13 cellular contexts compared by ENCODE assay signal in genomic region chr2:74290066-74290465, GRCh38. TPM values are rescaled to one million over a fixed set of nuclear protein-coding genes. Genes with fewer than 3 reads are reported as not detected.
DNase-seq lines count a peak whose midpoint lies in the region; ATAC-seq, FAIRE-seq and TF ChIP-seq lines count a peak whose summit lies in the region.
"Had no signal": no experiment of that assay in that cellular context is flagged by ENCODE, and none has a peak within 500 bp of the region (broad histone marks: within the 10 kb centered on the region; RNA-seq: fewer than 3 reads in every experiment).

No MANE protein-coding gene starts in this region.

- POLR2A ChIA-PET in CD4-positive, alpha-beta T cell (lab: Charles Lee) = interaction anchor here (0.6 to 1.7 kb wide), 6 partner anchors 16 to 169 kb away, joined by 3 to 6 read pairs (median 4); no protein-coding TSS in a partner anchor
- POLR2A ChIA-PET in activated CD8-positive, alpha-beta T cell treated with anti-CD3 and anti-CD28 coated beads for 36 hours (lab: Charles Lee) = interaction anchor here (1.5 kb wide), 1 partner anchor 18 kb away, joined by 3 read pairs; no protein-coding TSS in a partner anchor

- DNase-seq in CD4-positive, alpha-beta T cell = no peak
- no peak for DNase-seq in GM12891 (ENCODE audit: insufficient read length, low spot score)
- no peak for DNase-seq in activated CD8-positive, alpha-beta T cell treated with anti-CD3 and anti-CD28 coated beads for 36 hours
- peak; percentile 6 for DNase-seq in mesendoderm
- no peak for DNase-seq in testis
- DNase-seq in OCI-M2 (lab: John Stamatoyannopoulos, UW; ENCODE audit: unreplicated experiment) = no peak
- DNase-seq in NCI-H345 (lab: John Stamatoyannopoulos, UW) = no peak
- DNase-seq: NK-92 treated with Interleukin-12 subunit alpha and Interleukin-12 subunit beta, amount 100 ng/mL, for 24 hours had no signal

- H3K4me1 Mint-ChIP-seq in CD4-positive, alpha-beta T cell (ENCODE audit: low read depth) = peaks cover 32% of the 10 kb centered on the region
- H3K4me1 Mint-ChIP-seq in activated CD8-positive, alpha-beta T cell treated with anti-CD3 and anti-CD28 coated beads for 36 hours (ENCODE audit: low read depth) = peaks cover 16% of the 10 kb centered on the region

- no peaks in the 10 kb centered on the region for H3K9me3 ChIP-seq in CD4-positive, alpha-beta T cell (ENCODE audit: control insufficient read depth, low read length)
- no peaks in the 10 kb centered on the region for H3K9me3 ChIP-seq in testis
- H3K9me3 ChIP-seq: ascending aorta, BLaER1, prostate gland, SJCRH30 had no signal

- no peak overlapping the region for H4K8ac ChIP-seq in mesendoderm (ENCODE audit: low read depth, low read length)

- H3K18ac ChIP-seq in mesendoderm (ENCODE audit: low read length) = no peak overlapping the region

- H3K79me1 ChIP-seq in mesendoderm (ENCODE audit: low read length) = no peaks in the 10 kb centered on the region

- H3K4me2 ChIP-seq in mesendoderm (ENCODE audit: low read length) = no peak overlapping the region

- H3K27ac Mint-ChIP-seq in CD4-positive, alpha-beta T cell = peak overlapping the region; percentile 83
- H3K27ac Mint-ChIP-seq in activated CD8-positive, alpha-beta T cell treated with anti-CD3 and anti-CD28 coated beads for 36 hours = peak overlapping the region; percentile 85
- H3K27ac Mint-ChIP-seq: dendritic cell treated with granulocyte-macrophage colony-stimulating factor and Interleukin-4, amounts not matched to agents 40 ng/mL and 50 ng/mL, for 4 days had no signal

- H2BK120ac ChIP-seq in mesendoderm (ENCODE audit: low read depth, low read length) = no peak overlapping the region

- no peak for TF ChIP-seq CTCF in CD4-positive, alpha-beta T cell (IDR thresholded peaks at IDR 0.05)
- TF ChIP-seq CTCF in activated CD8-positive, alpha-beta T cell treated with anti-CD3 and anti-CD28 coated beads for 36 hours (IDR thresholded peaks at IDR 0.05) = no peak
- TF ChIP-seq CTCF in testis (IDR thresholded peaks at IDR 0.05) = no peak

- H3K27ac ChIP-seq in CD4-positive, alpha-beta T cell (ENCODE audit: low read depth, low read length) = peak overlapping the region; percentile 64
- H3K27ac ChIP-seq in mesendoderm (ENCODE audit: low read depth, low read length) (no peak overlapping the region), testis (no peak overlapping the region)
- H3K27ac ChIP-seq: ascending aorta, BLaER1, prostate gland, SJCRH30 had no signal

- no peak overlapping the region for H3K23ac ChIP-seq in mesendoderm (ENCODE audit: low read length)

- H3K36me3 ChIP-seq in mesendoderm (ENCODE audit: control insufficient read depth, insufficient read depth, low read length) = no peaks in the 10 kb centered on the region
- H3K36me3 ChIP-seq in testis (ENCODE audit: low read depth, missing control alignments) = no peaks in the 10 kb centered on the region
- H3K36me3 ChIP-seq: ascending aorta, BLaER1, prostate gland, SJCRH30 had no signal

- no peaks in the 10 kb centered on the region for H3K4me1 ChIP-seq in mesendoderm (ENCODE audit: control insufficient read depth, low read depth, low read length)
- no peaks in the 10 kb centered on the region for H3K4me1 ChIP-seq in testis
- H3K4me1 ChIP-seq: ascending aorta, prostate gland, SJCRH30 had no signal

- peak; percentile 15 for ATAC-seq in CD4-positive, alpha-beta T cell (ENCODE audit: poor library complexity)
- ATAC-seq in activated CD8-positive, alpha-beta T cell treated with anti-CD3 and anti-CD28 coated beads for 36 hours = peak; percentile 28

- TF ChIP-seq POLR2A in GM12891 (IDR thresholded peaks at IDR 0.05; ENCODE audit: low read depth, low read length) = no peak
- TF ChIP-seq POLR2A in testis (IDR thresholded peaks at IDR 0.05) = no peak

- H2AK5ac ChIP-seq in mesendoderm (ENCODE audit: low read length) = no peak overlapping the region

- peak overlapping the region; percentile 68 for H3K4me3 Mint-ChIP-seq in CD4-positive, alpha-beta T cell
- no peak overlapping the region for H3K4me3 Mint-ChIP-seq in activated CD8-positive, alpha-beta T cell treated with anti-CD3 and anti-CD28 coated beads for 36 hours
- H3K4me3 Mint-ChIP-seq: dendritic cell treated with granulocyte-macrophage colony-stimulating factor and Interleukin-4, amounts not matched to agents 40 ng/mL and 50 ng/mL, for 4 days had no signal

- H3K4me3 ChIP-seq in mesendoderm (ENCODE audit: low read length) (no peak overlapping the region), testis (no peak overlapping the region)
- H3K4me3 ChIP-seq: ascending aorta, BLaER1, prostate gland, SJCRH30 had no signal

- H3K56ac ChIP-seq in mesendoderm (ENCODE audit: low read length) = no peak overlapping the region

- H3K79me2 ChIP-seq in mesendoderm (ENCODE audit: control insufficient read depth, insufficient read depth, low read length) = no peaks in the 10 kb centered on the region

- CTCF ChIA-PET in CD4-positive, alpha-beta T cell (lab: Charles Lee) = interaction anchor here (0.7 to 1.8 kb wide), 3 partner anchors 40 to 737 kb away, joined by 3 to 6 read pairs (median 4); no protein-coding TSS in a partner anchor
- CTCF ChIA-PET in activated CD8-positive, alpha-beta T cell treated with anti-CD3 and anti-CD28 coated beads for 36 hours (lab: Charles Lee) = interaction anchor here (1.1 to 5.8 kb wide), 4 partner anchors 12 to 45 kb away, joined by 3 to 39 read pairs (median 4); no protein-coding TSS in a partner anchor

- no peaks in the 10 kb centered on the region for H3K27me3 Mint-ChIP-seq in CD4-positive, alpha-beta T cell
- no peaks in the 10 kb centered on the region for H3K27me3 Mint-ChIP-seq in activated CD8-positive, alpha-beta T cell treated with anti-CD3 and anti-CD28 coated beads for 36 hours
- H3K27me3 Mint-ChIP-seq: dendritic cell treated with granulocyte-macrophage colony-stimulating factor and Interleukin-4, amounts not matched to agents 40 ng/mL and 50 ng/mL, for 4 days had no signal

- H2BK15ac ChIP-seq in mesendoderm (replicated peaks; ENCODE audit: low read depth) = no peak overlapping the region

- no peak overlapping the region for H4K5ac ChIP-seq in mesendoderm (ENCODE audit: low read length)

- H3K27me3 ChIP-seq in CD4-positive, alpha-beta T cell (ENCODE audit: control insufficient read depth, insufficient read depth, low read length) = no peaks in the 10 kb centered on the region
- H3K27me3 ChIP-seq in mesendoderm (ENCODE audit: insufficient read depth, low read length, poor library complexity) (no peaks in the 10 kb centered on the region), testis (no peaks in the 10 kb centered on the region)
- H3K27me3 ChIP-seq: ascending aorta, BLaER1, SJCRH30 had no signal

- H3K4ac ChIP-seq in mesendoderm (ENCODE audit: low read depth, low read length) = no peak overlapping the region

- peaks cover 9% of the 10 kb centered on the region for H3K36me3 Mint-ChIP-seq in CD4-positive, alpha-beta T cell (ENCODE audit: low read depth)
- H3K36me3 Mint-ChIP-seq in activated CD8-positive, alpha-beta T cell treated with anti-CD3 and anti-CD28 coated beads for 36 hours (ENCODE audit: low read depth) = no peaks in the 10 kb centered on the region

- H3K9me3 Mint-ChIP-seq in CD4-positive, alpha-beta T cell = no peaks in the 10 kb centered on the region
- H3K9me3 Mint-ChIP-seq in activated CD8-positive, alpha-beta T cell treated with anti-CD3 and anti-CD28 coated beads for 36 hours = no peaks in the 10 kb centered on the region
- H3K9me3 Mint-ChIP-seq: dendritic cell treated with granulocyte-macrophage colony-stimulating factor and Interleukin-4, amounts not matched to agents 40 ng/mL and 50 ng/mL, for 4 days had no signal

- peak; percentile 28 for FAIRE-seq in GM12891 (lab: Jason Lieb, UNC)

- intact Hi-C loops in CD4-positive, alpha-beta T cell (cut with DNase I, micrococcal nuclease) = loop anchor here in 1 of 2 experiments (2.0 kb wide), 1 partner anchor 23 kb away; no protein-coding TSS in a partner anchor
- intact Hi-C loops in activated CD8-positive, alpha-beta T cell treated with anti-CD3 and anti-CD28 coated beads for 36 hours (cut with micrococcal nuclease) = no loop called here
- intact Hi-C loops in testis (cut with DNase I; ENCODE audit: low total_unique reads) = no loop called here

- no CpG with 5 or more reads among the region's 3 CpGs for WGBS in mesendoderm (ENCODE audit: extremely low coverage, insufficient coverage, low lambda C conversion rate)
- 83 to 89% methylated on average over 3 of the region's 3 CpGs for WGBS in testis, 2 donors

- no peak overlapping the region for H3K9ac ChIP-seq in mesendoderm (ENCODE audit: low read length)
- H3K9ac ChIP-seq: BLaER1 had no signal

- no peak overlapping the region for H2BK5ac ChIP-seq in mesendoderm (ENCODE audit: low read length)

TF ChIP-seq in GM12891, 5 proteins besides CTCF, POLR2A, EP300 and RAD21:
- TF ChIP-seq POU2F2 (IDR thresholded peaks at IDR 0.05; ENCODE audit: low read depth, low read length) (no peak), PAX5 (IDR thresholded peaks at IDR 0.05; ENCODE audit: insufficient read depth, low read length, severe bottlenecking) (no peak)
TF ChIP-seq in GM12891: peak in this region for 0.

RNA-seq across cellular contexts. Expression of gene SLC4A5, which starts 53.1 kb away (rescaled TPM):
- total RNA-seq in CD4-positive, alpha-beta T cell = 10 to 100 TPM in 1 of 2 experiments, 1 to 10 TPM in 1; 7.8 to 10.4 TPM
- polyA plus RNA-seq in GM12891 (2012; ENCODE audit: low read depth, missing spikeins) = 1.1 TPM
- 1 to 10 TPM; 1.8 to 2.0 TPM for total RNA-seq in activated CD8-positive, alpha-beta T cell treated with anti-CD3 and anti-CD28 coated beads for 36 hours
- polyA plus RNA-seq in mesendoderm (2013, experiment 1 of 2) = 0.34 TPM
- polyA plus RNA-seq in mesendoderm (2013, experiment 2 of 2) = 0.21 TPM
- 100 to 1,000 TPM; 113 to 188 TPM for total RNA-seq in testis
- 40.3 TPM for polyA plus RNA-seq in testis (ENCODE audit: insufficient read depth, low read depth, low replicate concordance)

Comparison
In these comparisons a context has a peak if more than half of its experiments do, and no peak if none do; other contexts are left out.
1. RNA of gene SLC4A5, which starts 53.1 kb away (total RNA-seq): 113 to 188 TPM in testis; 7.8 to 10.4 TPM in CD4-positive, alpha-beta T cell and 1.8 to 2.0 TPM in activated CD8-positive, alpha-beta T cell treated with anti-CD3 and anti-CD28 coated beads for 36 hours; every median in the first group is over 4 times any median in the second.